11 cellular contexts compared by ENCODE assay signal in genomic region chr1:89844860-89845259, GRCh38. TPM values are rescaled to one million over a fixed set of nuclear protein-coding genes. Genes with fewer than 3 reads are reported as not detected.
DNase-seq lines count a peak whose midpoint lies in the region; ATAC-seq and TF ChIP-seq lines count a peak whose summit lies in the region.
"Had no signal": no experiment of that assay in that cellular context is flagged by ENCODE, and none has a peak within 500 bp of the region (broad histone marks: within the 10 kb centered on the region; RNA-seq: fewer than 3 reads in every experiment).

No MANE protein-coding gene starts in this region.

- H3K9ac ChIP-seq in MM.1S (ENCODE audit: low read length), result no peak overlapping the region

- no peaks in the 10 kb centered on the region for H4K20me1 ChIP-seq in MM.1S (ENCODE audit: insufficient read depth, low read length)

- peak overlapping the region; percentile 94 for H3K4me2 ChIP-seq in MM.1S (ENCODE audit: low read depth, low read length)

- peak overlapping the region; percentile 91 to 98 (median 97) for H3K4me3 Mint-ChIP-seq in CD4-positive, alpha-beta memory T cell
- peak overlapping the region; percentile 90 for H3K4me3 Mint-ChIP-seq in activated naive CD8-positive, alpha-beta T cell treated with anti-CD3 and anti-CD28 coated beads, Interleukin-2, amount 50 U/mL, for 24 hours
- peak overlapping the region; percentile 90 for H3K4me3 Mint-ChIP-seq in nephron progenitor cell

- no peaks in the 10 kb centered on the region for H3K36me3 ChIP-seq in CD4-positive, alpha-beta memory T cell (ENCODE audit: insufficient read depth, low read length)
- no peaks in the 10 kb centered on the region for H3K36me3 ChIP-seq in MM.1S (replicated peaks; ENCODE audit: insufficient read depth, low read length)
- H3K36me3 ChIP-seq: thoracic aorta had no signal

- H3F3A ChIP-seq in MM.1S (ENCODE audit: insufficient read depth, low read length), result no peaks in the 10 kb centered on the region

- H3K9me2 ChIP-seq in MM.1S (replicated peaks; ENCODE audit: insufficient read depth, low read length), result no peaks in the 10 kb centered on the region

- peaks cover 59% of the 10 kb centered on the region for H3K4me1 ChIP-seq in CD4-positive, alpha-beta memory T cell (ENCODE audit: insufficient read depth, low read length)
- H3K4me1 ChIP-seq in MM.1S (ENCODE audit: low read length), result peaks cover 11% of the 10 kb centered on the region

- intact Hi-C loops in CD4-positive, alpha-beta memory T cell (cut with micrococcal nuclease), result loop anchor here (5.0 to 10.0 kb wide), 2 partner anchors 62 to 110 kb away; no protein-coding TSS in a partner anchor

- peaks cover 10 to 34% of the 10 kb centered on the region in 2 donors for H3K36me3 Mint-ChIP-seq in CD4-positive, alpha-beta memory T cell
- H3K36me3 Mint-ChIP-seq in activated naive CD8-positive, alpha-beta T cell treated with anti-CD3 and anti-CD28 coated beads, Interleukin-2, amount 50 U/mL, for 24 hours (ENCODE audit: low read depth), result peaks cover 27% of the 10 kb centered on the region
- peaks cover 55% of the 10 kb centered on the region for H3K36me3 Mint-ChIP-seq in nephron progenitor cell (ENCODE audit: low read depth)

- peaks cover 18% of the 10 kb centered on the region; the same call in 1 of the 2 replicates for H3K79me2 ChIP-seq in MM.1S (ENCODE audit: low read length)

- peak in 2 of 5 donors; percentile 24 to 29 for DNase-seq in CD4-positive, alpha-beta memory T cell
- DNase-seq in MM.1S (no peak), nephron progenitor cell (no peak), NCI-H226 (no peak)
- no peak for DNase-seq in activated naive CD8-positive, alpha-beta T cell treated with anti-CD3 and anti-CD28 coated beads, Interleukin-2, amount 50 U/mL, for 24 hours
- DNase-seq: DMS 273 treated with DMSO at 0.1 percent for 48 hours, NCI-H524 had no signal

- TF ChIP-seq CTCF in MM.1S (IDR thresholded peaks at IDR 0.05; ENCODE audit: low read length), result no peak
- no peak for TF ChIP-seq CTCF in nephron progenitor cell (IDR thresholded peaks at IDR 0.05)

- H3K27me3 ChIP-seq in CD4-positive, alpha-beta memory T cell (ENCODE audit: insufficient read depth, low read length), result no peaks in the 10 kb centered on the region
- H3K27me3 ChIP-seq in MM.1S (replicated peaks; ENCODE audit: insufficient read depth, low read length), result no peaks in the 10 kb centered on the region

- peak overlapping the region; percentile 94 to 97 (median 97) for H3K27ac Mint-ChIP-seq in CD4-positive, alpha-beta memory T cell
- peak overlapping the region; percentile 91 for H3K27ac Mint-ChIP-seq in activated naive CD8-positive, alpha-beta T cell treated with anti-CD3 and anti-CD28 coated beads, Interleukin-2, amount 50 U/mL, for 24 hours
- H3K27ac Mint-ChIP-seq in nephron progenitor cell, result no peak overlapping the region

- no peaks in the 10 kb centered on the region for H3K9me3 ChIP-seq in CD4-positive, alpha-beta memory T cell (ENCODE audit: control insufficient read depth in 1 of 2, low read length in 2 of 2)
- no peaks in the 10 kb centered on the region for H3K9me3 ChIP-seq in MM.1S (replicated peaks; ENCODE audit: insufficient read depth, low read length)
- H3K9me3 ChIP-seq: thoracic aorta had no signal

- ATAC-seq in activated naive CD8-positive, alpha-beta T cell treated with anti-CD3 and anti-CD28 coated beads, Interleukin-2, amount 50 U/mL, for 24 hours, result peak; percentile 29
- ATAC-seq in GM19023 (IDR thresholded peaks at IDR 0.05; ENCODE audit: unreplicated experiment) (no peak), HG02642 (IDR thresholded peaks at IDR 0.05; ENCODE audit: poor library complexity, unreplicated experiment) (no peak), HG02763 (IDR thresholded peaks at IDR 0.05; ENCODE audit: unreplicated experiment) (no peak)

- CTCF ChIA-PET in CD4-positive, alpha-beta memory T cell (lab: Charles Lee; ENCODE audit: partially characterized antibody), result interaction anchor here (0.8 to 1.7 kb wide), 2 partner anchors 19 to 23 kb away, joined by 3 to 6 read pairs; no protein-coding TSS in a partner anchor

- H3K4me1 Mint-ChIP-seq in CD4-positive, alpha-beta memory T cell, result peaks cover 35 to 86% (median 58%) of the 10 kb centered on the region in 4 donors
- peaks cover 68% of the 10 kb centered on the region for H3K4me1 Mint-ChIP-seq in activated naive CD8-positive, alpha-beta T cell treated with anti-CD3 and anti-CD28 coated beads, Interleukin-2, amount 50 U/mL, for 24 hours
- H3K4me1 Mint-ChIP-seq in nephron progenitor cell, result peaks cover 46% of the 10 kb centered on the region

- POLR2A ChIA-PET in CD4-positive, alpha-beta memory T cell (lab: Charles Lee; ENCODE audit: partially characterized antibody), result interaction anchor here (0.8 to 6.8 kb wide), 5 partner anchors 12 to 236 kb away, joined by 3 to 71 read pairs (median 11); partner anchors contain the start of gene LRRC8D

- peak overlapping the region; percentile 85 for H3K27ac ChIP-seq in CD4-positive, alpha-beta memory T cell (ENCODE audit: low read depth, low read length)
- H3K27ac ChIP-seq in MM.1S (ENCODE audit: low read length), result no peak overlapping the region

- peak overlapping the region; percentile 87 to 89 for H3K4me3 ChIP-seq in CD4-positive, alpha-beta memory T cell (ENCODE audit: low read length in 2 of 2)
- no peak overlapping the region for H3K4me3 ChIP-seq in MM.1S (ENCODE audit: low read length)

- H2AFZ ChIP-seq in MM.1S (ENCODE audit: low read length), result no peak overlapping the region

- no peaks in the 10 kb centered on the region for H3K27me3 Mint-ChIP-seq in CD4-positive, alpha-beta memory T cell
- H3K27me3 Mint-ChIP-seq in activated naive CD8-positive, alpha-beta T cell treated with anti-CD3 and anti-CD28 coated beads, Interleukin-2, amount 50 U/mL, for 24 hours, result no peaks in the 10 kb centered on the region
- H3K27me3 Mint-ChIP-seq in nephron progenitor cell (ENCODE audit: low read depth, poor library complexity), result no peaks in the 10 kb centered on the region

- no peaks in the 10 kb centered on the region for H3K9me3 Mint-ChIP-seq in CD4-positive, alpha-beta memory T cell
- H3K9me3 Mint-ChIP-seq in activated naive CD8-positive, alpha-beta T cell treated with anti-CD3 and anti-CD28 coated beads, Interleukin-2, amount 50 U/mL, for 24 hours, result no peaks in the 10 kb centered on the region
- no peaks in the 10 kb centered on the region for H3K9me3 Mint-ChIP-seq in nephron progenitor cell

RNA-seq across cellular contexts. Expression of gene LRRC8D, which starts 24.0 kb away (rescaled TPM):
- total RNA-seq in CD4-positive, alpha-beta memory T cell, result 10 to 100 TPM; 56.8 to 63.2 TPM
- 10 to 100 TPM; 70.1 to 72.7 TPM for polyA plus RNA-seq in CD4-positive, alpha-beta memory T cell
